ENCODE assay signal across 11 cellular contexts in the genomic region with DNA sequence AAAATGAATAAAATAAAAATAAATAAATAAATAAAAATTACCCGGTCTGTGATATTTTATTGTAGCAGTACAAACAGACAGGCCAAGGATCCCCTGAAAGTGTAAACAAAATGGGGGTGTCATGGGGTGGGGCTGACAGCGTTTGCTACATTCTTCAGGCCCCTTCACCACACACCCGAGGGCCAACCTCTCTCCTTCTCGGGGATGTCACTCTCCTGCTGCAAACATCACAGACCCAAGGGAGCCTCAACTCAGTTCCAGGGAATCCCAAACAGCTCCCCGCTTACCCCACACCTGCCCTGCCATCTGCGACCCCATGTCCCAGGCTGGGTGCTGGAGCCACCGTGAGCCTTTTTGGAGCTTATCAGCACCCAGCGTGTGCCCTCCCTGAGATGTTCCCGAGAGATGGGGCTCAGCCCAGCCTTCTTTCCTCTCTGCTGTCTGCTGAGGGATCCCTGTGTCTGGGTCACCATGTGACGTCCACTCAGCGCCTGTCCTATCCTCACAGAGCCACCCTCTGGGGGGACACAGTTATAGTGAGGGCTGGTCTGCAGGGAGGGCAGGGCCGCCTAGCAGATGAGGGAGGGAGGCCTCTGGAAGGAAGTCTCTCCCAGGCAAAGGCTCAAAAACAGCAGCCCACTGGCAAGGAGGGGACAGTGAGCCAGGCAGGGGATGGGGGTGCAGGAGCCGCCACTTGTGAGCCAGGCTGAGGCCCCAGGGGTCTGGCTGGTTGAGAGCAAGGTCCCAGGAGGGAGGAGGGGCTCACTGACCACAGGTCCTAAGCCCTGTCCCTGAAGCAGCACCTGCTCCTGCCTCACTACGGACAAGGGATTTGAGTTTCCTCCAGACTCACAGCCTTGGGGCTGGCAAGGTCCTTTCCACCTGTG.
"Had no signal": no experiment of that assay in that cellular context is flagged by ENCODE, and none has a peak within 500 bp of the region (broad histone marks: within the 10 kb centered on the region; RNA-seq: fewer than 3 reads in every experiment).

No MANE protein-coding gene starts in this region.

- H3K4me1 ChIP-seq: body of pancreas, colonic mucosa, tibial nerve had no signal

- H3K27me3 ChIP-seq: body of pancreas, colonic mucosa, tibial nerve had no signal

- DNase-seq: activated CD4-positive, alpha-beta T cell treated with anti-CD3 and anti-CD28 coated beads, Interleukin-2, amount 50 U/mL, for 1 hour; activated naive CD4-positive, alpha-beta T cell treated with anti-CD3 and anti-CD28 coated beads for 36 hours; activated T-cell treated with anti-CD3 and anti-CD28 coated beads for 4 hours; body of pancreas; colonic mucosa; erythroblast; hypothalamus; nephron progenitor cell; stimulated activated CD4-positive, alpha-beta T cell treated with anti-CD3 and anti-CD28 coated beads, Interleukin-2, amount 100 ng/mL, for 24 hours; T-helper 9 cell had no signal

- H3K4me3 ChIP-seq: body of pancreas, colonic mucosa, tibial nerve had no signal

- H3K36me3 ChIP-seq: colonic mucosa, tibial nerve had no signal

- H3K9me3 ChIP-seq: body of pancreas, colonic mucosa, tibial nerve had no signal

- H3K27ac ChIP-seq: body of pancreas, colonic mucosa, tibial nerve had no signal
